15 cellular contexts compared by ENCODE assay signal in the genomic region with DNA sequence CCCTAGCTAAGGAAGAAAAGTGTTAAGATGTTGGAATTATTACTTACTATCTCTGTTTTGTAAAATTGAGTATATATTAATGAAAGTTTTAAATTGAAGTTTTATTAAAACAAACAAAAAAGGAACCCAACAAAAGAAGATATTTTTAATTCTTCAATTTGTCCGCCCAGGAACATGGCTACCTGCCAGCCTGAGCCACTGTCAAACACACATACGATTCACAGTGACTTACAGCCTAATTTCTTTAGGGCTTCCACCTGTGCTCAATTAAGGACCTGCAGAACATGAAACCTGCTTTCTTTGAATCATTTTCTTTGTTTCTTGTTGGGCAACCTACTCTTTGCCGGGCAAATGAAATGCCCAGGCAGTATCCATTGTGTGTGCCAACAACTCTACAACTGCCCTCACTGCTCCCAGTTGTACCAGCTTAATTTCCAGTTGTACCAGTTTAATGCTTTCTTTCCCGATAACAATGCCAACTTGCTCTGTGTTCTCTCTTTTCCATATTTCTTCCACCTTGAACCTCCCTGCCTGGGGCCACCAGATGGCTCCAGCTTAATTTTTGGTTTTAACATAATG.
DNase-seq lines count a peak whose midpoint lies in the region; ATAC-seq, FAIRE-seq and TF ChIP-seq lines count a peak whose summit lies in the region.
"Had no signal": no experiment of that assay in that cellular context is flagged by ENCODE, and none has a peak within 500 bp of the region (broad histone marks: within the 10 kb centered on the region; RNA-seq: fewer than 3 reads in every experiment).

No MANE protein-coding gene starts in this region.

- DNase-seq in HepG2 (ENCODE audit: low spot score) (no peak), mucosa of descending colon (peak in 2 of 3 donors; percentile 62 to 66), ovary (no peak), WERI-Rb-1 (no peak)
- DNase-seq in stimulated activated naive CD4-positive, alpha-beta T cell (lab: John Stamatoyannopoulos, UW): no peak
- DNase-seq: ACHN; CD4-positive, alpha-beta T cell; DMS79; H7 had no signal

- no peaks in the 10 kb centered on the region for H4K20me1 ChIP-seq in HepG2 (ENCODE audit: insufficient read depth, low read length)
- H4K20me1 ChIP-seq: BLaER1 treated with 17β-estradiol and CSF1 and Interleukin-3, amounts not matched to agents 10 nM and 100 nM had no signal

- no peak overlapping the region for H2AFZ ChIP-seq in HepG2 (ENCODE audit: low read length)
- H2AFZ ChIP-seq: GM23338 had no signal

- TF ChIP-seq POLR2A in HepG2 (IDR thresholded peaks at IDR 0.05; ENCODE audit: insufficient read depth in 1 of 2, low read depth in 2 of 2, low read length in 2 of 2): no peak
- no peak for TF ChIP-seq POLR2A in ovary (IDR thresholded peaks at IDR 0.05)

- peaks cover 0 to 15% (median 10%) of the 10 kb centered on the region in 4 donors for H3K4me1 ChIP-seq in liver (ENCODE audit: control insufficient read depth in 4 of 4, insufficient read depth in 4 of 4, low read length in 3 of 4)
- H3K4me1 ChIP-seq in HepG2 (ENCODE audit: insufficient read depth, low read length): no peaks in the 10 kb centered on the region
- H3K4me1 ChIP-seq in mucosa of descending colon (ENCODE audit: low read depth): peaks cover 22% of the 10 kb centered on the region
- no peaks in the 10 kb centered on the region for H3K4me1 ChIP-seq in ovary (ENCODE audit: insufficient read depth)
- H3K4me1 ChIP-seq: BLaER1 treated with 17β-estradiol and CSF1 and Interleukin-3, amounts not matched to agents 10 nM and 100 nM had no signal

- ATAC-seq in HepG2: no peak
- peak; percentile 25 for ATAC-seq in esophagus mucosa
- ATAC-seq in mucosa of descending colon: peak; percentile 77
- ATAC-seq: GM12878, GM23338 had no signal

- H3K9ac ChIP-seq in liver (ENCODE audit: low read depth in 1 of 2, low read length in 2 of 2) (no peak overlapping the region), HepG2 (ENCODE audit: insufficient read depth, low read depth, low read length) (no peak overlapping the region)
- H3K9ac ChIP-seq: BLaER1 treated with 17β-estradiol and CSF1 and Interleukin-3, amounts not matched to agents 10 nM and 100 nM had no signal

- intact Hi-C loops in HepG2 (cut with micrococcal nuclease; ENCODE audit: unreplicated experiment) (no loop called here), mucosa of descending colon (cut with DNase I, micrococcal nuclease) (no loop called here), ovary (cut with DNase I) (no loop called here)

- no peak for TF ChIP-seq EP300 in HepG2 (IDR thresholded peaks at IDR 0.05; ENCODE audit: low read depth in 2 of 2, low read length in 2 of 2)
- no peak for TF ChIP-seq EP300 in HepG2 (CRISPR knock-in tag; IDR thresholded peaks at IDR 0.05; ENCODE audit: borderline replicate concordance)
- no peak for TF ChIP-seq EP300 in ovary (IDR thresholded peaks at IDR 0.05)

- BruUV-seq in HepG2 (replicated peaks; lab: Mats Ljungman, UMichigan): no TSS peak

- H3K27me3 ChIP-seq in liver (ENCODE audit: control insufficient read depth in 4 of 4, insufficient read depth in 4 of 4, low read length in 3 of 4) (no peaks in the 10 kb centered on the region), HepG2 (ENCODE audit: control insufficient read depth in 1 of 2, insufficient read depth in 2 of 2, low read length in 2 of 2) (no peaks in the 10 kb centered on the region; a peak in 1 of 5 replicates), ovary (no peaks in the 10 kb centered on the region), WERI-Rb-1 (ENCODE audit: insufficient read depth, low read depth, severe bottlenecking) (no peaks in the 10 kb centered on the region)
- H3K27me3 ChIP-seq: BLaER1 treated with 17β-estradiol and CSF1 and Interleukin-3, amounts not matched to agents 10 nM and 100 nM had no signal

- H3K27ac ChIP-seq in liver (ENCODE audit: low read depth in 1 of 2, low read length in 2 of 2) (peak overlapping the region in 1 of 2 donors; percentile 38), HepG2 (ENCODE audit: extremely low read length, insufficient read depth, low read length) (no peak overlapping the region), ovary (no peak overlapping the region), WERI-Rb-1 (no peak overlapping the region)
- H3K27ac ChIP-seq: BLaER1 treated with 17β-estradiol and CSF1 and Interleukin-3, amounts not matched to agents 10 nM and 100 nM had no signal

- H3K4me3 ChIP-seq in liver (ENCODE audit: low read depth in 1 of 3, low read length in 3 of 3) (peak overlapping the region in 1 of 3 donors; percentile 50), HepG2 (replicated peaks in 1 of 3; ENCODE audit: insufficient read depth in 1 of 3, low read depth in 2 of 3, low read length in 3 of 3) (no peak overlapping the region), mucosa of descending colon (no peak overlapping the region), ovary (no peak overlapping the region), WERI-Rb-1 (ENCODE audit: low read depth, low read length) (no peak overlapping the region)
- H3K4me3 ChIP-seq: BLaER1 treated with 17β-estradiol and CSF1 and Interleukin-3, amounts not matched to agents 10 nM and 100 nM; GM12878; GM23338 had no signal

- no peak overlapping the region for H3K4me2 ChIP-seq in HepG2 (ENCODE audit: low read depth, low read length)
- H3K4me2 ChIP-seq: BLaER1 treated with 17β-estradiol and CSF1 and Interleukin-3, amounts not matched to agents 10 nM and 100 nM; GM23338 had no signal

- no peak for TF ChIP-seq CTCF in liver (IDR thresholded peaks at IDR 0.05; ENCODE audit: low read depth, low read length, missing input control)
- no peak for TF ChIP-seq CTCF in HepG2 (CRISPR knock-in tag; IDR thresholded peaks at IDR 0.05)
- no peak for TF ChIP-seq CTCF in mucosa of descending colon (IDR thresholded peaks at IDR 0.05)
- TF ChIP-seq CTCF in ovary (IDR thresholded peaks at IDR 0.05): no peak
- TF ChIP-seq CTCF in WERI-Rb-1 (IDR thresholded peaks at IDR 0.05; ENCODE audit: low read depth, low read length): no peak

- in situ Hi-C loops in HepG2 (cut with HindIII; ENCODE audit: extremely low pct_ligation_motif_present, low pct_unique_long_range_greater_than_20kb): no loop called here

- WGBS in liver: 33% methylated on average over 4 of the region's 4 CpGs
- 62% methylated on average over 4 of the region's 4 CpGs for WGBS in HepG2 (ENCODE audit: low lambda C conversion rate)
- 57 to 63% (median 59%) methylated on average over 4 of the region's 4 CpGs for WGBS in ovary, 3 donors

- POLR2A ChIA-PET in HepG2 (lab: Yijun Ruan, JAX): no interaction called here

- no peaks in the 10 kb centered on the region for H3K79me2 ChIP-seq in HepG2 (ENCODE audit: insufficient read depth, low read length)

- no peaks in the 10 kb centered on the region for H3K9me3 ChIP-seq in liver (ENCODE audit: control insufficient read depth in 4 of 4, low read length in 3 of 4)
- H3K9me3 ChIP-seq in HepG2 (ENCODE audit: low read length): no peaks in the 10 kb centered on the region
- H3K9me3 ChIP-seq in mucosa of descending colon: no peaks in the 10 kb centered on the region
- H3K9me3 ChIP-seq in ovary: no peaks in the 10 kb centered on the region
- H3K9me3 ChIP-seq in WERI-Rb-1 (ENCODE audit: severe bottlenecking): no peaks in the 10 kb centered on the region
- H3K9me3 ChIP-seq: BLaER1 treated with 17β-estradiol and CSF1 and Interleukin-3, amounts not matched to agents 10 nM and 100 nM had no signal

- H3K36me3 ChIP-seq in liver (ENCODE audit: control insufficient read depth in 4 of 4, insufficient read depth in 3 of 4, low read depth in 1 of 4, low read length in 3 of 4) (no peaks in the 10 kb centered on the region), HepG2 (replicated peaks in 1 of 2; ENCODE audit: control insufficient read depth in 1 of 2, insufficient read depth in 2 of 2, low read length in 2 of 2) (no peaks in the 10 kb centered on the region), mucosa of descending colon (ENCODE audit: low read depth) (no peaks in the 10 kb centered on the region), ovary (no peaks in the 10 kb centered on the region), WERI-Rb-1 (no peaks in the 10 kb centered on the region)
- H3K36me3 ChIP-seq: BLaER1 treated with 17β-estradiol and CSF1 and Interleukin-3, amounts not matched to agents 10 nM and 100 nM had no signal

- TF ChIP-seq RAD21 in liver (IDR thresholded peaks at IDR 0.05): no peak
- TF ChIP-seq RAD21 in HepG2 (CRISPR knock-in tag; IDR thresholded peaks at IDR 0.05): no peak

- FAIRE-seq in HepG2 (lab: Jason Lieb, UNC): no peak
- FAIRE-seq: GM12878, GM18507 had no signal

- CTCF ChIA-PET in HepG2 (lab: Yijun Ruan, JAX; ENCODE audit: low intra/inter-chr PET ratio, low total read pairs): no interaction called here

TF ChIP-seq in liver, 16 proteins besides CTCF, POLR2A, EP300 and RAD21:
- no peak for TF ChIP-seq RXRA (IDR thresholded peaks at IDR 0.05)
- TF ChIP-seq YY1 (IDR thresholded peaks at IDR 0.05): peak; percentile 6

TF ChIP-seq in HepG2, 621 proteins besides CTCF, POLR2A, EP300 and RAD21 (continues in another document):
- no peak for TF ChIP-seq MXI1 (IDR thresholded peaks at IDR 0.05; ENCODE audit: borderline replicate concordance, low read depth, low read length)
- TF ChIP-seq ZNF543 (CRISPR knock-in tag; IDR thresholded peaks at IDR 0.05): no peak
- no peak for TF ChIP-seq ZNF430 (CRISPR knock-in tag; IDR thresholded peaks at IDR 0.05)
- TF ChIP-seq, protein P1, sequence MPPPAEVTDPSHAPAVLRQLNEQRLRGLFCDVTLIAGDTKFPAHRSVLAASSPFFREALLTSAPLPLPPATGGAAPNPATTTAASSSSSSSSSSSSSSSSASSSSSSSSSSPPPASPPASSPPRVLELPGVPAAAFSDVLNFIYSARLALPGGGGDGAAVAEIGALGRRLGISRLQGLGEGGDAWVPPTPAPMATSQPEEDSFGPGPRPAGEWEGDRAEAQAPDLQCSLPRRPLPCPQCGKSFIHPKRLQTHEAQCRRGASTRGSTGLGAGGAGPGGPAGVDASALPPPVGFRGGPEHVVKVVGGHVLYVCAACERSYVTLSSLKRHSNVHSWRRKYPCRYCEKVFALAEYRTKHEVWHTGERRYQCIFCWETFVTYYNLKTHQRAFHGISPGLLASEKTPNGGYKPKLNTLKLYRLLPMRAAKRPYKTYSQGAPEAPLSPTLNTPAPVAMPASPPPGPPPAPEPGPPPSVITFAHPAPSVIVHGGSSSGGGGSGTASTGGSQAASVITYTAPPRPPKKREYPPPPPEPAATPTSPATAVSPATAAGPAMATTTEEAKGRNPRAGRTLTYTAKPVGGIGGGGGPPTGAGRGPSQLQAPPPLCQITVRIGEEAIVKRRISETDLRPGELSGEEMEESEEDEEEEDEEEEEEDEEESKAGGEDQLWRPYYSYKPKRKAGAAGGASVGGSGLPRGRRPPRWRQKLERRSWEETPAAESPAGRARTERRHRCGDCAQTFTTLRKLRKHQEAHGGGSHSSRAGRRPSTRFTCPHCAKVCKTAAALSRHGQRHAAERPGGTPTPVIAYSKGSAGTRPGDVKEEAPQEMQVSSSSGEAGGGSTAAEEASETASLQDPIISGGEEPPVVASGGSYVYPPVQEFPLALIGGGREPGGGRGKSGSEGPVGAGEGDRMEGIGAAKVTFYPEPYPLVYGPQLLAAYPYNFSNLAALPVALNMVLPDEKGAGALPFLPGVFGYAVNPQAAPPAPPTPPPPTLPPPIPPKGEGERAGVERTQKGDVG (CRISPR knock-in tag; IDR thresholded peaks at IDR 0.05; ENCODE audit: borderline replicate concordance): no peak

Comparison
In these comparisons a context has a peak if more than half of its experiments do, and no peak if none do; other contexts are left out.
1. DNase-seq: peak in mucosa of descending colon (2 of 3); none in HepG2 (single experiment), stimulated activated naive CD4-positive, alpha-beta T cell (0 of 6), ovary (0 of 5) and WERI-Rb-1 (single experiment).